ENCODE assay signal across 12 cellular contexts in the genomic region with DNA sequence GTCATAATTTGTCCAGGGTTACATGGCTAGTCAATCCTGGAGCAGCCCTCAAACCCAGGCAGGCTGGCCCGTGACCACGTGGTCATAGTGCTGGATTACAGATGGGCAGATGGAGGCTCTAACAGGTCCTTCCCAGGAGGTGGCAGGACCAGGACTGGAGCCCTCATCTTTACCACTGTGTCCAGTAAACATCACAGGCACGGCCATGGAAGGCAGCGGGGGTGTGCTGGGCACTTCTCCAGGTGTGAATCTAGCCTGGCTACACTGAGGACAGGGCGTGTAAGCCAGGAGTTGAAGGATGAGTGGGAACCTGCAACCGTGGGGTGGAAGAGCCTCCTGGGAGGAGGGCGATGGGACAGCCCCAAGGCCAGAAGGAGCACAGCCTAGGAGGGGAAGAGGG. TPM values are rescaled to one million over a fixed set of nuclear protein-coding genes. Genes with fewer than 3 reads are reported as not detected.
DNase-seq lines count a peak whose midpoint lies in the region; TF ChIP-seq lines count a peak whose summit lies in the region.
"Had no signal": no experiment of that assay in that cellular context is flagged by ENCODE, and none has a peak within 500 bp of the region (broad histone marks: within the 10 kb centered on the region; RNA-seq: fewer than 3 reads in every experiment).

No MANE protein-coding gene starts in this region.

- no peaks in the 10 kb centered on the region for H4K20me1 ChIP-seq in Loucy (ENCODE audit: insufficient read depth, low read length, poor library complexity, severe bottlenecking)

- no peak overlapping the region for H4K5ac ChIP-seq in mesendoderm (ENCODE audit: low read length)

- no peak overlapping the region for H2AK5ac ChIP-seq in mesendoderm (ENCODE audit: low read length)

- H3K79me2 ChIP-seq in Loucy (ENCODE audit: insufficient read depth, low read length) (peaks cover 35% of the 10 kb centered on the region), mesendoderm (ENCODE audit: control insufficient read depth, insufficient read depth, low read length) (no peaks in the 10 kb centered on the region)

- intact Hi-C loops in esophagus muscularis mucosa (cut with DNase I), result no loop called here
- intact Hi-C loops in testis (cut with DNase I; ENCODE audit: low total_unique reads), result no loop called here

- no peak overlapping the region for H3K18ac ChIP-seq in mesendoderm (ENCODE audit: low read length)

- DNase-seq in Ammon's horn (ENCODE audit: low spot score) (peak; percentile 1), esophagus muscularis mucosa (ENCODE audit: extremely low spot score) (no peak), testis (no peak), mesendoderm (no peak), A172 (ENCODE audit: low spot score) (no peak)
- DNase-seq: erythroblast; immature natural killer cell; NCI-H345; Right ventricle myocardium superior; stimulated activated CD4-positive, alpha-beta T cell treated with anti-CD3 and anti-CD28 coated beads, Interleukin-4, amount 100 ng/mL, for 1 hour had no signal

- H3K56ac ChIP-seq in mesendoderm (ENCODE audit: low read length), result no peak overlapping the region

- H2BK5ac ChIP-seq in mesendoderm (ENCODE audit: low read length), result no peak overlapping the region

- TF ChIP-seq POLR2A in esophagus muscularis mucosa (IDR thresholded peaks at IDR 0.05; ENCODE audit: low read depth), result no peak
- TF ChIP-seq POLR2A in testis (IDR thresholded peaks at IDR 0.05), result no peak

- H3K4me3 ChIP-seq in Loucy (ENCODE audit: low read length, poor library complexity, severe bottlenecking), result no peak overlapping the region
- no peak overlapping the region for H3K4me3 ChIP-seq in esophagus muscularis mucosa
- no peak overlapping the region for H3K4me3 ChIP-seq in testis
- H3K4me3 ChIP-seq in mesendoderm (ENCODE audit: low read length), result no peak overlapping the region
- H3K4me3 ChIP-seq: pancreas had no signal

- no peak overlapping the region for H2BK120ac ChIP-seq in mesendoderm (ENCODE audit: low read depth, low read length)

- peaks cover 2% of the 10 kb centered on the region for H3K79me1 ChIP-seq in mesendoderm (ENCODE audit: low read length)

- no peak overlapping the region for H3K23ac ChIP-seq in mesendoderm (ENCODE audit: low read length)

- no peak overlapping the region for H2AFZ ChIP-seq in Loucy (ENCODE audit: low read length)

- H3K9ac ChIP-seq in Loucy (ENCODE audit: low read depth, low read length, poor library complexity, severe bottlenecking) (no peak overlapping the region), mesendoderm (ENCODE audit: low read length) (no peak overlapping the region)

- no peaks in the 10 kb centered on the region for H3K27me3 ChIP-seq in Loucy (ENCODE audit: insufficient read depth, low read length, poor library complexity, severe bottlenecking)
- no peaks in the 10 kb centered on the region for H3K27me3 ChIP-seq in esophagus muscularis mucosa
- H3K27me3 ChIP-seq in testis, result no peaks in the 10 kb centered on the region
- no peaks in the 10 kb centered on the region for H3K27me3 ChIP-seq in mesendoderm (ENCODE audit: insufficient read depth, low read length, poor library complexity)
- H3K27me3 ChIP-seq: pancreas had no signal

- H3K4me1 ChIP-seq in Loucy (ENCODE audit: insufficient read depth, low read length, poor library complexity, severe bottlenecking) (peaks cover 24% of the 10 kb centered on the region), esophagus muscularis mucosa (peaks cover 63 to 94% (median 88%) of the 10 kb centered on the region in 4 donors), testis (peaks cover 48% of the 10 kb centered on the region), mesendoderm (ENCODE audit: control insufficient read depth, low read depth, low read length) (no peaks in the 10 kb centered on the region)

- H3F3A ChIP-seq in Loucy (ENCODE audit: low read depth), result no peaks in the 10 kb centered on the region

- TF ChIP-seq CTCF in Loucy (conservative IDR thresholded peaks at IDR 0.05; ENCODE audit: low read length) (no peak), esophagus muscularis mucosa (IDR thresholded peaks at IDR 0.05) (no peak), testis (IDR thresholded peaks at IDR 0.05) (no peak)

- H3K27ac ChIP-seq in esophagus muscularis mucosa (replicated peaks in 1 of 4) (peak overlapping the region; percentile 19 to 99 (median 62)), testis (no peak overlapping the region), mesendoderm (ENCODE audit: low read depth, low read length) (no peak overlapping the region)
- H3K27ac ChIP-seq: pancreas had no signal

- 38% methylated on average over 6 of the region's 7 CpGs for WGBS in esophagus muscularis mucosa
- WGBS in testis, 2 donors, result 75% methylated on average over 7 of the region's 7 CpGs
- no CpG with 5 or more reads among the region's 7 CpGs for whole genome bisulfite sequencing in mesendoderm (ENCODE audit: extremely low coverage, insufficient coverage, low lambda C conversion rate)

- H4K8ac ChIP-seq in mesendoderm (ENCODE audit: low read depth, low read length), result no peak overlapping the region

- H3K9me2 ChIP-seq in Loucy (replicated peaks; ENCODE audit: low read depth, low read length), result no peaks in the 10 kb centered on the region

- TF ChIP-seq EP300 in esophagus muscularis mucosa (IDR thresholded peaks at IDR 0.05), result no peak

- H3K4me2 ChIP-seq in Loucy (ENCODE audit: low read depth, low read length, poor library complexity, severe bottlenecking), result peak overlapping the region; percentile 31
- H3K4me2 ChIP-seq in mesendoderm (ENCODE audit: low read length), result no peak overlapping the region

- H3K9me3 ChIP-seq in Loucy (ENCODE audit: insufficient read depth, low read depth, low read length), result no peaks in the 10 kb centered on the region
- H3K9me3 ChIP-seq in esophagus muscularis mucosa, result no peaks in the 10 kb centered on the region
- no peaks in the 10 kb centered on the region for H3K9me3 ChIP-seq in testis
- H3K9me3 ChIP-seq: pancreas had no signal

- H3K36me3 ChIP-seq in Loucy (ENCODE audit: insufficient read depth, low read length), result 0 out of 2 replicates have a peak, but pooled peaks cover 3% of the 10 kb centered on the region
- H3K36me3 ChIP-seq in esophagus muscularis mucosa, result peaks cover 21 to 54% (median 38%) of the 10 kb centered on the region in 4 donors
- no peaks in the 10 kb centered on the region for H3K36me3 ChIP-seq in testis (ENCODE audit: low read depth, missing control alignments)
- peaks cover 2% of the 10 kb centered on the region for H3K36me3 ChIP-seq in mesendoderm (ENCODE audit: control insufficient read depth, insufficient read depth, low read length)

- H2BK15ac ChIP-seq in mesendoderm (replicated peaks; ENCODE audit: low read depth), result no peak overlapping the region

- H3K4ac ChIP-seq in mesendoderm (ENCODE audit: low read depth, low read length), result no peak overlapping the region

RNA-seq across cellular contexts. Expression of a gene that starts 6.1 kb away (rescaled TPM):
- total RNA-seq in esophagus muscularis mucosa (10 to 100 TPM; 37.8 to 74.2 (median 56.3) TPM), testis (100 to 1,000 TPM; 163 to 181 TPM)
- polyA plus RNA-seq in testis (ENCODE audit: insufficient read depth, low read depth, low replicate concordance), result 95.6 TPM
- 21.7 TPM for polyA plus RNA-seq in mesendoderm (2013, experiment 1 of 2)
- polyA plus RNA-seq in mesendoderm (2013, experiment 2 of 2), result 22.2 TPM
- 25.3 and 48.5 TPM in 2 replicates for total RNA-seq in A172 (2014; rRNA removed; shearing (Covaris generic))

RNA-seq across cellular contexts. Expression of a gene that starts 20.2 kb away (rescaled TPM):
- total RNA-seq in esophagus muscularis mucosa, result 10 to 100 TPM; 16.6 to 38.8 (median 35.5) TPM
- 100 to 1,000 TPM in 1 of 2 donors, 10 to 100 TPM in 1; 85.4 to 120 TPM for total RNA-seq in testis
- polyA plus RNA-seq in testis (ENCODE audit: insufficient read depth, low read depth, low replicate concordance), result 59.6 TPM
- 42.7 TPM for polyA plus RNA-seq in mesendoderm (2013, experiment 1 of 2)
- 42.7 TPM for polyA plus RNA-seq in mesendoderm (2013, experiment 2 of 2)
- 43.6 and 52.8 TPM in 2 replicates for total RNA-seq in A172 (2014; rRNA removed; shearing (Covaris generic))

RNA-seq across cellular contexts. Expression of a gene that starts 26.8 kb away (rescaled TPM):
- total RNA-seq in esophagus muscularis mucosa (under 1 TPM in 2 of 4 donors, not detected in 2; 0.17 to 0.50 TPM), testis (10 to 100 TPM; 16.8 to 18.3 TPM)
- polyA plus RNA-seq in testis (ENCODE audit: insufficient read depth, low read depth, low replicate concordance), result 37.4 TPM
- polyA plus RNA-seq in mesendoderm (2013, experiment 1 of 2), result 4.3 TPM
- polyA plus RNA-seq in mesendoderm (2013, experiment 2 of 2), result 4.4 TPM
- 2.2 and 3.7 TPM in 2 replicates for total RNA-seq in A172 (2014; rRNA removed; shearing (Covaris generic))
- total RNA-seq: Right ventricle myocardium superior had no signal

RNA-seq across cellular contexts. Expression of a gene that starts 27.3 kb away (rescaled TPM):
- total RNA-seq in esophagus muscularis mucosa (1 to 10 TPM in 3 of 4 donors, under 1 TPM in 1; 0.83 to 8.6 (median 7.2) TPM), testis (10 to 100 TPM; 50.7 to 66.7 TPM)
- 45.1 TPM for polyA plus RNA-seq in testis (ENCODE audit: insufficient read depth, low read depth, low replicate concordance)
- polyA plus RNA-seq in mesendoderm (2013, experiment 1 of 2), result 81.4 TPM
- polyA plus RNA-seq in mesendoderm (2013, experiment 2 of 2), result 78.9 TPM
- total RNA-seq in A172 (2014; rRNA removed; shearing (Covaris generic)), result 144 and 170 TPM in 2 replicates

RNA-seq across cellular contexts. Expression of a gene that starts 32.7 kb away (rescaled TPM):
- total RNA-seq in esophagus muscularis mucosa (10 to 100 TPM; 33.8 to 46.1 (median 41.8) TPM), testis (10 to 100 TPM; 54.3 to 64.3 TPM)
- 98.1 TPM for polyA plus RNA-seq in testis (ENCODE audit: insufficient read depth, low read depth, low replicate concordance)
- 71.8 TPM for polyA plus RNA-seq in mesendoderm (2013, experiment 1 of 2)
- polyA plus RNA-seq in mesendoderm (2013, experiment 2 of 2), result 66.5 TPM
- 25.7 and 34.0 TPM in 2 replicates for total RNA-seq in A172 (2014; rRNA removed; shearing (Covaris generic))

Comparison
In these comparisons a context has a peak if more than half of its experiments do, and no peak if none do; other contexts are left out.
1. H3K27ac ChIP-seq: peak in esophagus muscularis mucosa (4 of 4); none in testis (0 of 2) and mesendoderm (single experiment).